10 cellular contexts compared by ENCODE assay signal in genomic region chr3:189937302-189938255, GRCh38.
DNase-seq lines count a peak whose midpoint lies in the region; ATAC-seq and TF ChIP-seq lines count a peak whose summit lies in the region.
"Had no signal": no experiment of that assay in that cellular context is flagged by ENCODE, and none has a peak within 500 bp of the region (broad histone marks: within the 10 kb centered on the region; RNA-seq: fewer than 3 reads in every experiment).

No MANE protein-coding gene starts in this region.

- no TSS peak for BruUV-seq in Calu3 (replicated peaks; lab: Mats Ljungman, UMichigan)

- H3K36me3 Mint-ChIP-seq in Calu3 (ENCODE audit: insufficient read depth, unreplicated experiment): peaks cover 26% of the 10 kb centered on the region

- ATAC-seq in heart right ventricle: no peak
- no peak for ATAC-seq in HG03159 (IDR thresholded peaks at IDR 0.05; ENCODE audit: unreplicated experiment)
- ATAC-seq: activated CD8-positive, alpha-beta T cell treated with anti-CD3 and anti-CD28 coated beads, Interleukin-2, amount 10 ng/mL, durations not matched to agents 7 days and 5 days; pancreas had no signal

- no peaks in the 10 kb centered on the region for H3K36me3 ChIP-seq in heart right ventricle
- H3K36me3 ChIP-seq: pancreas had no signal

- no peak overlapping the region for H3K27ac ChIP-seq in heart right ventricle
- H3K27ac ChIP-seq: pancreas had no signal

- CTCF ChIA-PET in Calu3 (lab: Charles Lee): interaction anchor here (0.5 to 1.5 kb wide), 6 partner anchors 11 to 555 kb away, joined by 3 to 10 read pairs (median 4); no protein-coding TSS in a partner anchor

- DNase-seq in Calu3: peak; percentile 84
- peak; percentile 84 for DNase-seq in NCI-H460 (ENCODE audit: extremely low read depth, low read depth)
- DNase-seq in dedifferentiated amniotic fluid mesenchymal stem cell (ENCODE audit: extremely low spot score): peak; percentile 82
- peak; percentile 61 for DNase-seq in myocyte (ENCODE audit: low read depth)
- no peak for DNase-seq in heart right ventricle
- no peak for DNase-seq in NCI-H128 (lab: John Stamatoyannopoulos, UW; ENCODE audit: unreplicated experiment)
- DNase-seq in activated gamma-delta T cell treated with Interleukin-2 at 50 U/mL for 16 hours: no peak
- DNase-seq: activated CD8-positive, alpha-beta T cell treated with anti-CD3 and anti-CD28 coated beads, Interleukin-2, amount 10 ng/mL, durations not matched to agents 7 days and 5 days; pancreas had no signal

- peaks cover 58% of the 10 kb centered on the region for H3K4me1 Mint-ChIP-seq in Calu3 (ENCODE audit: low read depth, unreplicated experiment)

- peak overlapping the region; percentile 16 for H3K4me3 Mint-ChIP-seq in Calu3 (ENCODE audit: low read depth, unreplicated experiment)
- H3K4me3 Mint-ChIP-seq: activated CD8-positive, alpha-beta T cell treated with anti-CD3 and anti-CD28 coated beads, Interleukin-2, amount 10 ng/mL, durations not matched to agents 7 days and 5 days had no signal

- WGBS in heart right ventricle, 2 donors: 74 to 81% methylated on average over 9 of the region's 9 CpGs

- H3K27me3 Mint-ChIP-seq in Calu3 (ENCODE audit: unreplicated experiment): no peaks in the 10 kb centered on the region

- H3K9me3 ChIP-seq in heart right ventricle: peaks cover 0 to 20% (median 0%) of the 10 kb centered on the region in 11 donors
- H3K9me3 ChIP-seq: pancreas had no signal

- peak overlapping the region; percentile 85 for H3K27ac Mint-ChIP-seq in Calu3 (ENCODE audit: unreplicated experiment)
- H3K27ac Mint-ChIP-seq: activated CD8-positive, alpha-beta T cell treated with anti-CD3 and anti-CD28 coated beads, Interleukin-2, amount 10 ng/mL, durations not matched to agents 7 days and 5 days had no signal

- no peaks in the 10 kb centered on the region for H3K27me3 ChIP-seq in heart right ventricle
- H3K27me3 ChIP-seq: pancreas had no signal

- TF ChIP-seq CTCF in Calu3 (IDR thresholded peaks at IDR 0.05; ENCODE audit: unreplicated experiment): no peak
- TF ChIP-seq CTCF in heart right ventricle (IDR thresholded peaks at IDR 0.05): no peak

- intact Hi-C loops in Calu3 (cut with micrococcal nuclease; ENCODE audit: unreplicated experiment) (loop anchor here (5.0 kb wide), 1 partner anchor 295 kb away; no protein-coding TSS in a partner anchor), heart right ventricle (cut with DNase I) (no loop called here)

- no peaks in the 10 kb centered on the region for H3K4me1 ChIP-seq in heart right ventricle

- no peaks in the 10 kb centered on the region for H3K9me3 Mint-ChIP-seq in Calu3 (ENCODE audit: low read depth, unreplicated experiment)

- no peak overlapping the region for H3K4me3 ChIP-seq in heart right ventricle
- H3K4me3 ChIP-seq: pancreas had no signal

Comparison
In these comparisons a context has a peak if more than half of its experiments do, and no peak if none do; other contexts are left out.
1. DNase-seq: peak in Calu3 (single experiment), NCI-H460 (single experiment), dedifferentiated amniotic fluid mesenchymal stem cell (single experiment) and myocyte (single experiment); none in heart right ventricle (0 of 2), NCI-H128 (single experiment) and activated gamma-delta T cell treated with Interleukin-2 at 50 U/mL for 16 hours (single experiment).